In the genomic region with DNA sequence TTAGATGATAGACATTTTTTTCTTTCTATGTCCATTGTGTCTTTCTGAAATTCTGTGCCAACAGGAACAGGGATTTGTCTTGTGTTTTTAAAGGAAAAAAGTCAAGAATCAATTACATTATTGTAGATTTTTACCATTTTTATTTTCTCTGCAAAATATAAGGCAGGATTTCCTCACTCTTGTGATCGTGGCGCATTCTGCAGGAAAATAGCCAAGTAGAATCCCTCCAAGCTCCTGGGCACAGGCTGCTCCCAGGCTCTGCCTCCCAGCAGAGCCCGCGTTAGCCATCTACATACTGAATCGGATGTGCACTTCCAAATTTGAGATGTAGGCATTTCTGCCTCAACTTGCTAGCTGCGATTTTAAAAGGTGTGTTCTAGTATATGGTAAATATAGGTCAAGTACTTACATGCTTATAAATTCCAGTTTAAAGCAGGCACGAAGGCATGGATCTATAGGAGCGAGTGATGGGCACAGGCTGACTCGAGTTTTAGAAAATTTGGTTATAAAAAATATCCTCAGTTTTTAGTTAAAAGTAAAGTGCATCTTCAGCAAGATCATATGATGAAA, we compare ENCODE assay signal across 15 cellular contexts. TPM values are rescaled to one million over a fixed set of nuclear protein-coding genes. Genes with fewer than 3 reads are reported as not detected.
DNase-seq lines count a peak whose midpoint lies in the region; ATAC-seq and TF ChIP-seq lines count a peak whose summit lies in the region.
"Had no signal": no experiment of that assay in that cellular context is flagged by ENCODE, and none has a peak within 500 bp of the region (broad histone marks: within the 10 kb centered on the region; RNA-seq: fewer than 3 reads in every experiment).

No MANE protein-coding gene starts in this region.

- WGBS in heart right ventricle, 2 donors, result 62 to 69% methylated on average over 9 of the region's 9 CpGs
- WGBS in esophagus muscularis mucosa, result 67% methylated on average over 9 of the region's 9 CpGs
- WGBS in neuronal stem cell (ENCODE audit: extremely low coverage in 2 of 2, insufficient read length in 2 of 2, insufficient replicate concordance in 1 of 2), 2 donors, result no CpG with 5 or more reads among the region's 9 CpGs
- WGBS in smooth muscle cell (ENCODE audit: low lambda C conversion rate), result 95% methylated on average over 9 of the region's 9 CpGs

- no peak overlapping the region for H4K91ac ChIP-seq in neuronal stem cell (ENCODE audit: low read depth, low read length, poor library complexity)

- H2AFZ ChIP-seq in neuronal stem cell (ENCODE audit: low read length) (no peak overlapping the region), smooth muscle cell (ENCODE audit: low read depth) (no peak overlapping the region)

- no peaks in the 10 kb centered on the region for H3F3A ChIP-seq in smooth muscle cell (ENCODE audit: low read depth)

- H3K4me1 Mint-ChIP-seq in naive thymus-derived CD8-positive, alpha-beta T cell, result peaks cover 35 to 92% (median 86%) of the 10 kb centered on the region in 4 donors

- ATAC-seq in heart right ventricle, result peak in 1 of 8 donors; percentile 37
- no peak for ATAC-seq in Right ventricle myocardium inferior
- ATAC-seq in naive thymus-derived CD8-positive, alpha-beta T cell, result no peak
- no peak for ATAC-seq in GM19395 (IDR thresholded peaks at IDR 0.05; ENCODE audit: unreplicated experiment)
- ATAC-seq: activated CD8-positive, alpha-beta T cell treated with anti-CD3 and anti-CD28 coated beads for 36 hours; activated T-helper 17 cell treated with anti-CD3 and anti-CD28 coated beads, Interleukin-2, amount 50 U/mL, for 72 hours had no signal

- no peak overlapping the region for H3K9ac ChIP-seq in neuronal stem cell (ENCODE audit: low read depth, low read length, poor library complexity)
- no peak overlapping the region for H3K9ac ChIP-seq in smooth muscle cell (ENCODE audit: low read depth)

- TF ChIP-seq POLR2A in esophagus muscularis mucosa (IDR thresholded peaks at IDR 0.05; ENCODE audit: low read depth), result no peak

- H3K79me2 ChIP-seq in smooth muscle cell (ENCODE audit: low read depth), result peaks cover 100% of the 10 kb centered on the region

- no peaks in the 10 kb centered on the region for H3K27me3 Mint-ChIP-seq in naive thymus-derived CD8-positive, alpha-beta T cell
- H3K27me3 Mint-ChIP-seq: activated CD8-positive, alpha-beta T cell treated with anti-CD3 and anti-CD28 coated beads for 36 hours; activated T-helper 17 cell treated with anti-CD3 and anti-CD28 coated beads, Interleukin-2, amount 50 U/mL, for 72 hours had no signal

- no peak for TF ChIP-seq CTCF in heart right ventricle (IDR thresholded peaks at IDR 0.05)
- TF ChIP-seq CTCF in esophagus muscularis mucosa (IDR thresholded peaks at IDR 0.05), result no peak
- no peak for TF ChIP-seq CTCF in smooth muscle cell (IDR thresholded peaks at IDR 0.05; ENCODE audit: borderline replicate concordance, insufficient read depth, poor library complexity, severe bottlenecking)

- H2BK120ac ChIP-seq in neuronal stem cell (ENCODE audit: low read depth, low read length), result no peak overlapping the region

- H3K4me3 Mint-ChIP-seq in naive thymus-derived CD8-positive, alpha-beta T cell, result peak overlapping the region in 3 of 10 donors; percentile 14 to 64 (median 22)
- H3K4me3 Mint-ChIP-seq: activated CD8-positive, alpha-beta T cell treated with anti-CD3 and anti-CD28 coated beads for 36 hours had no signal

- H3K4me1 ChIP-seq in heart right ventricle (peaks cover 6 to 85% (median 71%) of the 10 kb centered on the region in 9 donors), esophagus muscularis mucosa (peaks cover 57 to 91% (median 82%) of the 10 kb centered on the region in 4 donors), neuronal stem cell (ENCODE audit: control insufficient read depth in 2 of 2, insufficient read depth in 1 of 2, low read depth in 1 of 2, low read length in 2 of 2) (peaks cover 0 to 13% of the 10 kb centered on the region in 2 donors), smooth muscle cell (ENCODE audit: low read depth) (no peaks in the 10 kb centered on the region)

- no peak overlapping the region for H4K8ac ChIP-seq in neuronal stem cell (ENCODE audit: low read depth, low read length)

- TF ChIP-seq EP300 in esophagus muscularis mucosa (IDR thresholded peaks at IDR 0.05), result no peak

- no peak overlapping the region for H3K4me3 ChIP-seq in heart right ventricle
- peak overlapping the region; percentile 2 to 18 (median 14) for H3K4me3 ChIP-seq in esophagus muscularis mucosa
- H3K4me3 ChIP-seq in neuronal stem cell (ENCODE audit: low read length in 2 of 2), result no peak overlapping the region
- H3K4me3 ChIP-seq in smooth muscle cell, result no peak overlapping the region

- H2BK12ac ChIP-seq in neuronal stem cell (ENCODE audit: low read length), result no peak overlapping the region

- no peaks in the 10 kb centered on the region for H3K9me3 Mint-ChIP-seq in naive thymus-derived CD8-positive, alpha-beta T cell
- H3K9me3 Mint-ChIP-seq: activated CD8-positive, alpha-beta T cell treated with anti-CD3 and anti-CD28 coated beads for 36 hours; activated T-helper 17 cell treated with anti-CD3 and anti-CD28 coated beads, Interleukin-2, amount 50 U/mL, for 72 hours had no signal

- H3K36me3 Mint-ChIP-seq in naive thymus-derived CD8-positive, alpha-beta T cell, result peaks cover 0 to 6% (median 0%) of the 10 kb centered on the region in 3 donors

- DNase-seq in heart right ventricle (no peak), Right ventricle myocardium inferior (ENCODE audit: missing footprints) (no peak), esophagus muscularis mucosa (ENCODE audit: extremely low spot score) (no peak), neuronal stem cell (ENCODE audit: low spot score) (no peak), NCI-H748 (lab: John Stamatoyannopoulos, UW; ENCODE audit: unreplicated experiment) (no peak), smooth muscle cell (lab: John Stamatoyannopoulos, UW; ENCODE audit: unreplicated experiment) (no peak)
- no peak for DNase-seq in naive thymus-derived CD8-positive, alpha-beta T cell
- DNase-seq: ACHN; activated CD8-positive, alpha-beta T cell treated with anti-CD3 and anti-CD28 coated beads for 36 hours; effector memory CD4-positive, alpha-beta T cell; MV-4-11; NCI-H345; stimulated activated CD4-positive, alpha-beta T cell treated with anti-CD3 and anti-CD28 coated beads, Interleukin-4, amount 100 ng/mL, for 1 hour had no signal

- no peak overlapping the region for H2BK5ac ChIP-seq in neuronal stem cell (ENCODE audit: low read length)

- H3K14ac ChIP-seq in neuronal stem cell (ENCODE audit: low read length), result no peak overlapping the region

- peaks cover 91% of the 10 kb centered on the region for H4K20me1 ChIP-seq in smooth muscle cell (ENCODE audit: low read depth)

- POLR2A ChIA-PET in naive thymus-derived CD8-positive, alpha-beta T cell (lab: Charles Lee), result interaction anchor here (1.3 to 1.7 kb wide), 4 partner anchors 8 to 30 kb away, joined by 3 to 5 read pairs (median 4); a partner anchor contains a TSS

- H3K36me3 ChIP-seq in heart right ventricle (no peaks in the 10 kb centered on the region), esophagus muscularis mucosa (no peaks in the 10 kb centered on the region), neuronal stem cell (replicated peaks in 1 of 2; ENCODE audit: control insufficient read depth in 2 of 2, insufficient read depth in 2 of 2, low read length in 2 of 2) (no peaks in the 10 kb centered on the region), smooth muscle cell (ENCODE audit: low read depth) (no peaks in the 10 kb centered on the region)

- peak overlapping the region in 7 of 10 donors; percentile 22 to 98 (median 63) for H3K27ac Mint-ChIP-seq in naive thymus-derived CD8-positive, alpha-beta T cell
- H3K27ac Mint-ChIP-seq: activated T-helper 17 cell treated with anti-CD3 and anti-CD28 coated beads, Interleukin-2, amount 50 U/mL, for 72 hours had no signal

- H2AK5ac ChIP-seq in neuronal stem cell (ENCODE audit: low read depth, low read length), result no peak overlapping the region

- peak overlapping the region in 7 of 10 donors; percentile 5 to 41 (median 17) for H3K27ac ChIP-seq in heart right ventricle
- H3K27ac ChIP-seq in esophagus muscularis mucosa (replicated peaks in 1 of 4), result peak overlapping the region; percentile 20 to 72 (median 65)
- no peak overlapping the region for H3K27ac ChIP-seq in neuronal stem cell (replicated peaks; ENCODE audit: low read length)
- no peak overlapping the region for H3K27ac ChIP-seq in smooth muscle cell (ENCODE audit: low read depth)

- H3K4me2 ChIP-seq in neuronal stem cell (ENCODE audit: insufficient read depth, low read length, poor library complexity, severe bottlenecking), result no peak overlapping the region
- no peak overlapping the region for H3K4me2 ChIP-seq in smooth muscle cell

- H2BK15ac ChIP-seq in neuronal stem cell (ENCODE audit: low read length), result no peak overlapping the region

- intact Hi-C loops in heart right ventricle (cut with DNase I) (no loop called here), Right ventricle myocardium inferior (cut with DNase I) (no loop called here), esophagus muscularis mucosa (cut with DNase I) (no loop called here)

- H3K79me1 ChIP-seq in neuronal stem cell (ENCODE audit: low read depth, low read length), result no peaks in the 10 kb centered on the region

- H3K9me3 ChIP-seq in heart right ventricle (no peaks in the 10 kb centered on the region), esophagus muscularis mucosa (no peaks in the 10 kb centered on the region), neuronal stem cell (replicated peaks in 1 of 2; ENCODE audit: control insufficient read depth in 2 of 2, insufficient read depth in 1 of 2, low read depth in 1 of 2, low read length in 2 of 2) (no peaks in the 10 kb centered on the region), smooth muscle cell (replicated peaks; ENCODE audit: low read depth) (no peaks in the 10 kb centered on the region)

- no peak overlapping the region for H3K4ac ChIP-seq in neuronal stem cell (ENCODE audit: low read length)

- H3K27me3 ChIP-seq in heart right ventricle, result no peaks in the 10 kb centered on the region
- no peaks in the 10 kb centered on the region for H3K27me3 ChIP-seq in esophagus muscularis mucosa
- H3K27me3 ChIP-seq in neuronal stem cell (ENCODE audit: control insufficient read depth in 3 of 3, insufficient read depth in 3 of 3, low read depth in 1 of 3, low read length in 3 of 3), result no peaks in the 10 kb centered on the region
- no peaks in the 10 kb centered on the region for H3K27me3 ChIP-seq in smooth muscle cell (ENCODE audit: low read depth)

- no peak overlapping the region for H3K18ac ChIP-seq in neuronal stem cell (ENCODE audit: low read length)

- no peak overlapping the region for H3K23ac ChIP-seq in neuronal stem cell (ENCODE audit: low read depth, low read length, poor library complexity)

RNA-seq across cellular contexts. Expression of a gene that starts 10.3 kb away (rescaled TPM):
- 10 to 100 TPM; 13.2 to 22.9 (median 18.3) TPM for total RNA-seq in heart right ventricle
- 10 to 100 TPM in 1 of 2 donors, 1 to 10 TPM in 1; 4.8 to 10.7 TPM for polyA plus RNA-seq in heart right ventricle
- 23.1 TPM for total RNA-seq in Right ventricle myocardium inferior
- 10 to 100 TPM; 17.9 to 41.7 (median 32.2) TPM for total RNA-seq in esophagus muscularis mucosa
- 10 to 100 TPM; 32.8 to 33.6 TPM for total RNA-seq in naive thymus-derived CD8-positive, alpha-beta T cell
- polyA plus RNA-seq in naive thymus-derived CD8-positive, alpha-beta T cell, result 1 to 10 TPM; 2.8 to 7.1 (median 3.7) TPM
- 1.0 TPM for polyA plus RNA-seq in neuronal stem cell (2013, experiment 1 of 2)
- polyA plus RNA-seq in neuronal stem cell (2013, experiment 2 of 2), result 0.96 TPM
- 25.1 and 26.1 TPM in 2 replicates for total RNA-seq in smooth muscle cell
- 20.7 and 21.3 TPM in 2 replicates for polyA plus RNA-seq in smooth muscle cell

RNA-seq across cellular contexts. Expression of a gene that starts 11.9 kb away (rescaled TPM):
- total RNA-seq in heart right ventricle (10 to 100 TPM; 48.5 to 71.3 (median 58.8) TPM), Right ventricle myocardium inferior (71.5 TPM), esophagus muscularis mucosa (10 to 100 TPM in 3 of 4 donors, 1 to 10 TPM in 1; 9.6 to 27.5 (median 20.1) TPM), smooth muscle cell (32.9 and 35.0 TPM in 2 replicates)
- polyA plus RNA-seq in heart right ventricle (10 to 100 TPM; 10.0 to 19.2 TPM), smooth muscle cell (29.6 and 29.7 TPM in 2 replicates)
- 10 to 100 TPM; 34.7 to 35.1 TPM for total RNA-seq in naive thymus-derived CD8-positive, alpha-beta T cell
- polyA plus RNA-seq in naive thymus-derived CD8-positive, alpha-beta T cell, result 10 to 100 TPM; 14.7 to 28.5 (median 19.6) TPM
- polyA plus RNA-seq in neuronal stem cell (2013, experiment 1 of 2), result 7.2 TPM
- 7.1 TPM for polyA plus RNA-seq in neuronal stem cell (2013, experiment 2 of 2)

Comparison
In these comparisons a context has a peak if more than half of its experiments do, and no peak if none do; other contexts are left out.
1. H3K27ac ChIP-seq: peak in heart right ventricle (7 of 10) and esophagus muscularis mucosa (4 of 4); none in neuronal stem cell (single experiment) and smooth muscle cell (single experiment).
2. H3K4me3 ChIP-seq: peak in esophagus muscularis mucosa (4 of 4); none in heart right ventricle (0 of 10), neuronal stem cell (0 of 2) and smooth muscle cell (single experiment).